In the genomic region with DNA sequence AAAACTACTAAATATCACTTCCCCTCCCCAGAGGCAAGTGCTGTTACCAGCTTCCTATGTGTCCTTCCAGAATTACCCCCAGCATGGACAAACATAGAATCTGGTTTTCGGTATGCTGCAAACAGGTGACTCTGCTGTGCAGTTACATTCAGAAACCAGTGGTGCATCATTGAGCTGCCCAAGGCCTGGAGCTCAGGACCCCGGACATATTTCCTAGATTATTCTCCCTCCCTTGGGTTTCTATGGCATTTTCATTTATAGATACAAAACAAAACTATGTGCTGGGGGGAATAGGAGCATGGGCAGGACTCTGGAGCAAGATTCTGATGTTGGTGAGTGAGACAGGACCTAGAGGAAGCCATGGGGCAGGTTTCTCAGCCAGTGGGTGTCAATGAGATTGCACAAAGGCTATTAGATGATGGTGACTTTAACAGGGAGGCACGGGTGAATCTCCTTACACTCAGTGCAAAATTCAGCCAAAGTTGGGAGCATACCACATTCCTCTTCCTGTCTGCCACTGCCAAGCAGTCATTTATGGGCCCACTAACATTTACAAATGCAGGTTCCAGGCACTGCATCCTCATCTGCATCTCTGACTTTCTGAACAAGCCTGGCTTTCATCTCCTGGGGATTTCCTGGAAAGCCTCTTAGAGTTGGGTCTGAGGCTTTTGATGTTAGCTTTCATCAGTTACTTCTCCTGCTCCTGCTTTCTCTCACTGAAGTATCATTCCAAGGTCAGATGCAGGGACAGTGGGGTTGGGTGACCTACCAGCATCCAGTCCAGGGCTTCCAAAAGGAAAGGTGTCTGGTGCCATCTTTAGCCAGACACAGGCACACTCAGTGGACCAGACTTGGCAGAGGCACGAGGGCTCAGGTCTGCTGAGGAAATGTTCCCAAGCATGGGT, we compare ENCODE assay signal across 15 cellular contexts. TPM values are rescaled to one million over a fixed set of nuclear protein-coding genes. Genes with fewer than 3 reads are reported as not detected.
DNase-seq lines count a peak whose midpoint lies in the region; ATAC-seq, FAIRE-seq and TF ChIP-seq lines count a peak whose summit lies in the region.
"Had no signal": no experiment of that assay in that cellular context is flagged by ENCODE, and none has a peak within 500 bp of the region (broad histone marks: within the 10 kb centered on the region; RNA-seq: fewer than 3 reads in every experiment).

No MANE protein-coding gene starts in this region.

- H3K4me1 Mint-ChIP-seq in activated T-helper 1 cell treated with anti-CD3 and anti-CD28 coated beads, Interleukin-12 subunit alpha, Interleukin-12 subunit beta, Interleukin-2, Interleukin-4 antibody, amounts not matched to agents 30 ng/mL and 10 ng/mL and 1 ng/mL, durations not matched to agents 14 hours and 24 hours and 36 hours (ENCODE audit: low read depth) = peaks cover 80% of the 10 kb centered on the region
- peaks cover 39 to 92% (median 83%) of the 10 kb centered on the region in 7 donors for H3K4me1 Mint-ChIP-seq in naive thymus-derived CD4-positive, alpha-beta T cell

- no peaks in the 10 kb centered on the region for H3K27me3 Mint-ChIP-seq in activated T-helper 1 cell treated with anti-CD3 and anti-CD28 coated beads, Interleukin-12 subunit alpha, Interleukin-12 subunit beta, Interleukin-2, Interleukin-4 antibody, amounts not matched to agents 30 ng/mL and 10 ng/mL and 1 ng/mL, durations not matched to agents 14 hours and 24 hours and 36 hours (ENCODE audit: insufficient read depth)
- H3K27me3 Mint-ChIP-seq in naive thymus-derived CD4-positive, alpha-beta T cell = no peaks in the 10 kb centered on the region

- H3K4me3 ChIP-seq in DND-41 (ENCODE audit: low read depth in 1 of 2, low read length in 2 of 2) (no peak overlapping the region), esophagus squamous epithelium (no peak overlapping the region)
- H3K4me3 ChIP-seq in naive thymus-derived CD4-positive, alpha-beta T cell (ENCODE audit: low read length) = peak overlapping the region; percentile 6
- H3K4me3 ChIP-seq: tibial nerve had no signal

- peak overlapping the region; percentile 31 for H3K4me3 Mint-ChIP-seq in activated T-helper 1 cell treated with anti-CD3 and anti-CD28 coated beads, Interleukin-12 subunit alpha, Interleukin-12 subunit beta, Interleukin-2, Interleukin-4 antibody, amounts not matched to agents 30 ng/mL and 10 ng/mL and 1 ng/mL, durations not matched to agents 14 hours and 24 hours and 36 hours
- H3K4me3 Mint-ChIP-seq in naive thymus-derived CD4-positive, alpha-beta T cell = peak overlapping the region in 9 of 10 donors; percentile 12 to 68 (median 42)
- H3K4me3 Mint-ChIP-seq: H9 had no signal

- H3K4me1 ChIP-seq in DND-41 (ENCODE audit: insufficient read depth, low read length) (peaks cover 39% of the 10 kb centered on the region), esophagus squamous epithelium (peaks cover 0 to 19% (median 0%) of the 10 kb centered on the region in 3 donors)
- H3K4me1 ChIP-seq in naive thymus-derived CD4-positive, alpha-beta T cell (ENCODE audit: control insufficient read depth in 2 of 2, insufficient read depth in 2 of 2, low read length in 2 of 2) = peaks cover 67 to 68% of the 10 kb centered on the region in 2 donors

- H3K27me3 ChIP-seq in DND-41 (ENCODE audit: insufficient read depth, low read length, poor library complexity) = no peaks in the 10 kb centered on the region
- no peaks in the 10 kb centered on the region for H3K27me3 ChIP-seq in naive thymus-derived CD4-positive, alpha-beta T cell (ENCODE audit: control insufficient read depth in 2 of 2, insufficient read depth in 2 of 2, low read length in 2 of 2)
- H3K27me3 ChIP-seq in esophagus squamous epithelium = peaks cover 0 to 99% (median 0%) of the 10 kb centered on the region in 4 donors
- H3K27me3 ChIP-seq: tibial nerve had no signal

- intact Hi-C loops in activated T-helper 1 cell treated with anti-CD3 and anti-CD28 coated beads, Interleukin-12 subunit alpha, Interleukin-12 subunit beta, Interleukin-2, Interleukin-4 antibody, amounts not matched to agents 30 ng/mL and 10 ng/mL and 1 ng/mL, durations not matched to agents 14 hours and 24 hours and 36 hours (cut with micrococcal nuclease) = loop anchor here (1.0 kb wide), 1 partner anchor 24 kb away; no protein-coding TSS in a partner anchor
- intact Hi-C loops in naive thymus-derived CD4-positive, alpha-beta T cell (cut with micrococcal nuclease) = loop anchor here in 1 of 2 donors (10.0 kb wide), 2 partner anchors 521 to 1821 kb away; no protein-coding TSS in a partner anchor
- intact Hi-C loops in left colon (cut with DNase I, micrococcal nuclease) = no loop called here
- intact Hi-C loops in esophagus squamous epithelium (cut with DNase I) = no loop called here

- H3K27ac ChIP-seq in DND-41 (ENCODE audit: low read length) (peak overlapping the region; percentile 47), esophagus squamous epithelium (no peak overlapping the region)
- H3K27ac ChIP-seq in naive thymus-derived CD4-positive, alpha-beta T cell (ENCODE audit: low read depth, low read length) = peak overlapping the region; percentile 37
- H3K27ac ChIP-seq: tibial nerve had no signal

- peak; percentile 76 for FAIRE-seq in GM19239 (lab: Jason Lieb, UNC)
- FAIRE-seq: colon had no signal

- no peaks in the 10 kb centered on the region for H3K9me3 Mint-ChIP-seq in activated T-helper 1 cell treated with anti-CD3 and anti-CD28 coated beads, Interleukin-12 subunit alpha, Interleukin-12 subunit beta, Interleukin-2, Interleukin-4 antibody, amounts not matched to agents 30 ng/mL and 10 ng/mL and 1 ng/mL, durations not matched to agents 14 hours and 24 hours and 36 hours
- H3K9me3 Mint-ChIP-seq in naive thymus-derived CD4-positive, alpha-beta T cell = peaks cover 0 to 5% (median 0%) of the 10 kb centered on the region in 11 donors
- H3K9me3 Mint-ChIP-seq: H9 had no signal

- CTCF ChIA-PET in naive thymus-derived CD4-positive, alpha-beta T cell (lab: Charles Lee) = interaction anchor here (0.6 to 0.8 kb wide), 2 partner anchors 50 to 65 kb away, joined by 3 to 4 read pairs; no protein-coding TSS in a partner anchor

- DNase-seq in DND-41 (peak; percentile 54), GM19239 (ENCODE audit: insufficient read length, low spot score) (no peak), left colon (no peak), NCI-H510A treated with DMSO at 0.1 percent for 48 hours (lab: John Stamatoyannopoulos, UW) (no peak), esophagus squamous epithelium (lab: John Stamatoyannopoulos, UW) (no peak)
- DNase-seq in activated T-helper 1 cell treated with anti-CD3 and anti-CD28 coated beads, Interleukin-12 subunit alpha, Interleukin-12 subunit beta, Interleukin-2, Interleukin-4 antibody, amounts not matched to agents 30 ng/mL and 10 ng/mL and 1 ng/mL, durations not matched to agents 14 hours and 24 hours and 36 hours (ENCODE audit: low spot score) = no peak
- DNase-seq in naive thymus-derived CD4-positive, alpha-beta T cell = peak in 2 of 9 donors; percentile 22 to 43
- DNase-seq: activated CD4-positive, alpha-beta T cell treated with anti-CD3 and anti-CD28 coated beads for 48 hours; amygdala; H9; mammary epithelial cell; MM.1S had no signal

- H3K36me3 Mint-ChIP-seq in activated T-helper 1 cell treated with anti-CD3 and anti-CD28 coated beads, Interleukin-12 subunit alpha, Interleukin-12 subunit beta, Interleukin-2, Interleukin-4 antibody, amounts not matched to agents 30 ng/mL and 10 ng/mL and 1 ng/mL, durations not matched to agents 14 hours and 24 hours and 36 hours (ENCODE audit: low read depth) = peaks cover 6% of the 10 kb centered on the region
- H3K36me3 Mint-ChIP-seq in naive thymus-derived CD4-positive, alpha-beta T cell = peaks cover 0 to 15% (median 6%) of the 10 kb centered on the region in 5 donors

- no peaks in the 10 kb centered on the region for H4K20me1 ChIP-seq in DND-41 (ENCODE audit: insufficient read depth, low read length)

- H2AFZ ChIP-seq in DND-41 (ENCODE audit: low read depth, low read length) = no peak overlapping the region

- no peaks in the 10 kb centered on the region for H3K9me3 ChIP-seq in DND-41 (ENCODE audit: insufficient read depth, low read length, severe bottlenecking)
- no peaks in the 10 kb centered on the region for H3K9me3 ChIP-seq in naive thymus-derived CD4-positive, alpha-beta T cell (ENCODE audit: control insufficient read depth in 2 of 3, low read length in 3 of 3)
- no peaks in the 10 kb centered on the region for H3K9me3 ChIP-seq in esophagus squamous epithelium
- H3K9me3 ChIP-seq: tibial nerve had no signal

- ATAC-seq in DND-41 (ENCODE audit: insufficient read depth, low read depth) = peak; percentile 70
- ATAC-seq in naive thymus-derived CD4-positive, alpha-beta T cell = no peak
- ATAC-seq in left colon = no peak
- no peak for ATAC-seq in HG03565 (IDR thresholded peaks at IDR 0.05; ENCODE audit: unreplicated experiment)

- peaks cover 65% of the 10 kb centered on the region for H3K79me2 ChIP-seq in DND-41 (ENCODE audit: insufficient read depth, low read length)

- 55 to 71% methylated on average over 4 of the region's 4 CpGs for WGBS in esophagus squamous epithelium, 2 donors

- peak overlapping the region; percentile 85 for H3K27ac Mint-ChIP-seq in activated T-helper 1 cell treated with anti-CD3 and anti-CD28 coated beads, Interleukin-12 subunit alpha, Interleukin-12 subunit beta, Interleukin-2, Interleukin-4 antibody, amounts not matched to agents 30 ng/mL and 10 ng/mL and 1 ng/mL, durations not matched to agents 14 hours and 24 hours and 36 hours
- peak overlapping the region; percentile 72 to 93 (median 85) for H3K27ac Mint-ChIP-seq in naive thymus-derived CD4-positive, alpha-beta T cell
- H3K27ac Mint-ChIP-seq: H9 had no signal

- POLR2A ChIA-PET in naive thymus-derived CD4-positive, alpha-beta T cell (lab: Charles Lee) = interaction anchor here (0.5 to 12.6 kb wide), 4 partner anchors 11 to 63 kb away, joined by 3 to 145 read pairs (median 4); no protein-coding TSS in a partner anchor

- H3K36me3 ChIP-seq in DND-41 (ENCODE audit: insufficient read depth, low read length) (no peaks in the 10 kb centered on the region), esophagus squamous epithelium (no peaks in the 10 kb centered on the region)
- no peaks in the 10 kb centered on the region for H3K36me3 ChIP-seq in naive thymus-derived CD4-positive, alpha-beta T cell (ENCODE audit: control insufficient read depth in 2 of 3, insufficient read depth in 3 of 3, low read length in 3 of 3)
- H3K36me3 ChIP-seq: tibial nerve had no signal

- TF ChIP-seq CTCF in DND-41 (IDR thresholded peaks at IDR 0.05; ENCODE audit: borderline replicate concordance, extremely low read depth, low read length, poor library complexity, severe bottlenecking) = no peak
- TF ChIP-seq CTCF in esophagus squamous epithelium (IDR thresholded peaks at IDR 0.05) = no peak

- no peak overlapping the region for H3K4me2 ChIP-seq in DND-41 (ENCODE audit: insufficient read depth, low read length)

- H3K9ac ChIP-seq in DND-41 (ENCODE audit: low read depth, low read length) = no peak overlapping the region

- no peak for TF ChIP-seq POLR2A in esophagus squamous epithelium (IDR thresholded peaks at IDR 0.05)

RNA-seq across cellular contexts. Expression of gene CMTM7, which starts 44.5 kb away (rescaled TPM):
- total RNA-seq in activated T-helper 1 cell treated with anti-CD3 and anti-CD28 coated beads, Interleukin-12 subunit alpha, Interleukin-12 subunit beta, Interleukin-2, Interleukin-4 antibody, amounts not matched to agents 30 ng/mL and 10 ng/mL and 1 ng/mL, durations not matched to agents 14 hours and 24 hours and 36 hours = 50.6 and 59.7 TPM in 2 replicates
- 10 to 100 TPM; 38.6 to 60.1 (median 49.5) TPM for total RNA-seq in naive thymus-derived CD4-positive, alpha-beta T cell
- 100 to 1,000 TPM in 1 of 2 donors, 10 to 100 TPM in 1; 87.7 to 157 TPM for polyA plus RNA-seq in naive thymus-derived CD4-positive, alpha-beta T cell
- total RNA-seq in left colon (1 to 10 TPM; 5.8 to 7.4 TPM), esophagus squamous epithelium (1 to 10 TPM in 2 of 4 donors, under 1 TPM in 1, not detected in 1; 0.35 to 6.7 (median 3.0) TPM)

Comparison
In these comparisons a context has a peak if more than half of its experiments do, and no peak if none do; other contexts are left out.
1. H3K27ac ChIP-seq: peak in DND-41 (single experiment) and naive thymus-derived CD4-positive, alpha-beta T cell (single experiment); none in esophagus squamous epithelium (0 of 4).